14 cellular contexts compared by ENCODE assay signal in the genomic region with DNA sequence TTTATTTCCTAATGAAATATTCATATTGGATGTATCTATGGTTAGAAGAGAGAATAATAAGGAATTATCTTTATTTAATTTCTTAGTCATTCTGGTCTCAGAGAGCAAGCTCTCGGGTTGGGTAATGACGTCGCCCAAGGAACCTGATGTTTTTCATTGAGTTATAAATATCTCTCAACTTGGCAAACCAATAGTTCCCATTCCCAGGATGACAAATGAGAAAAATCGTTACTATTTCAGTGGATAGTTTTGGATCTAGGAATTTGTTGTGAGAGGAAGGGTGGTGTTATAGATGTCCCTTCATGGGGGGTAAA.
"Had no signal": no experiment of that assay in that cellular context is flagged by ENCODE, and none has a peak within 500 bp of the region (broad histone marks: within the 10 kb centered on the region; RNA-seq: fewer than 3 reads in every experiment).

No MANE protein-coding gene starts in this region.

- H3K4me3 ChIP-seq: breast epithelium, skin epidermis had no signal

- H3K9me3 ChIP-seq: breast epithelium had no signal

- DNase-seq: activated CD4-positive, alpha-beta T cell treated with anti-CD3 and anti-CD28 coated beads, Interleukin-2, amount 50 U/mL, for 48 hours; activated naive CD4-positive, alpha-beta T cell treated with anti-CD3 and anti-CD28 coated beads, Interleukin-2, amount 10 ng/mL, durations not matched to agents 7 days and 5 days; activated naive CD8-positive, alpha-beta T cell treated with anti-CD3 and anti-CD28 coated beads, Interleukin-2, amount 50 U/mL, for 24 hours; anterior cingulate cortex; cerebellar nuclear complex; effector CD4-positive, alpha-beta T cell; foreskin keratinocyte; glutamatergic neuron; posterior cingulate gyrus; stimulated activated naive CD8-positive, alpha-beta T cell treated with anti-CD3 and anti-CD28 coated beads, Interleukin-15, Interleukin-2, amounts not matched to agents 100 U/mL and 50 U/mL, for 24 hours; T-helper 2 cell; trophoblast cell had no signal

- H3K4me1 ChIP-seq: breast epithelium, foreskin keratinocyte had no signal

- H3K27me3 ChIP-seq: breast epithelium, foreskin keratinocyte had no signal

- H3K27ac ChIP-seq: foreskin keratinocyte, skin epidermis had no signal

- H3K36me3 ChIP-seq: breast epithelium had no signal
